In genomic region chr3:51962854-51963530, GRCh38 we compare ENCODE assay signal across 20 cellular contexts. TPM values are rescaled to one million over a fixed set of nuclear protein-coding genes. Genes with fewer than 3 reads are reported as not detected.
DNase-seq lines count a peak whose midpoint lies in the region; ATAC-seq and TF ChIP-seq lines count a peak whose summit lies in the region.
"Had no signal": no experiment of that assay in that cellular context is flagged by ENCODE, and none has a peak within 500 bp of the region (broad histone marks: within the 10 kb centered on the region; RNA-seq: fewer than 3 reads in every experiment).

No MANE protein-coding gene starts in this region.

- no peak for DNase-seq in ascending aorta (ENCODE audit: low spot score in 2 of 2)
- DNase-seq in left cardiac atrium: peak; percentile 26
- DNase-seq in retina: peak; percentile 55
- DNase-seq in mucosa of gallbladder (ENCODE audit: low spot score): no peak
- DNase-seq in GM13977 (ENCODE audit: low spot score): no peak
- DNase-seq: activated CD4-positive, alpha-beta T cell treated with anti-CD3 and anti-CD28 coated beads, Interleukin-2, amount 10 ng/mL, durations not matched to agents 7 days and 5 days; activated CD8-positive, alpha-beta memory T cell treated with anti-CD3 and anti-CD28 coated beads, Interleukin-2, amount 50 U/mL, for 48 hours; activated effector memory CD4-positive, alpha-beta T cell treated with anti-CD3 and anti-CD28 coated beads, Interleukin-2, amount 50 U/mL, for 16 hours; cerebellar nuclear complex; DMS153; effector memory CD8-positive, alpha-beta T cell; H7; mammary epithelial cell; natural killer cell; NCI-H2029 treated with DMSO at 0.1 percent for 48 hours had no signal

- H3K27ac ChIP-seq in HEK293 (ENCODE audit: extremely low read depth, low read depth, low read length) (no peak overlapping the region), ascending aorta (peak overlapping the region; percentile 17 to 48)
- H3K27ac ChIP-seq: hepatocyte had no signal

- POLR2A ChIA-PET in HEK293 (lab: Yijun Ruan, JAX): no interaction called here

- CTCF ChIA-PET in HEK293 (lab: Yijun Ruan, JAX): interaction anchor here (0.7 to 2.4 kb wide), 3 partner anchors 11 to 141 kb away, joined by 5 to 12 read pairs (median 8); partner anchors contain the start of genes ABHD14A, ABHD14B, PARP3 and RRP9

- H3K4me1 ChIP-seq in HEK293 (ENCODE audit: control insufficient read depth, insufficient read depth, low read length) (0 out of 2 replicates have a peak, but pooled peaks cover under 1% of the 10 kb centered on the region), ascending aorta (peaks cover 8 to 30% of the 10 kb centered on the region in 2 donors)

- intact Hi-C loops in ascending aorta (cut with DNase I): loop anchor here (10.0 kb wide), 1 partner anchor 1348 kb away; the partner anchor contains the start of genes CISH and MAPKAPK3
- intact Hi-C loops in left cardiac atrium (cut with DNase I): no loop called here

- H3K4me3 ChIP-seq in HEK293 (ENCODE audit: low read depth, low read length) (no peak overlapping the region), ascending aorta (no peak overlapping the region)
- H3K4me3 ChIP-seq: hepatocyte, thoracic aorta had no signal

- ATAC-seq in left cardiac atrium (no peak), HG03460 (IDR thresholded peaks at IDR 0.05; ENCODE audit: unreplicated experiment) (no peak), HG03521 (IDR thresholded peaks at IDR 0.05; ENCODE audit: unreplicated experiment) (no peak)
- ATAC-seq: effector memory CD8-positive, alpha-beta T cell; natural killer cell had no signal

- TF ChIP-seq CTCF in HEK293 (tag by site-specific recombination; IDR thresholded peaks at IDR 0.05): no peak
- TF ChIP-seq CTCF in ascending aorta (IDR thresholded peaks at IDR 0.05): no peak
- no peak for TF ChIP-seq CTCF in GM13977 (IDR thresholded peaks at IDR 0.05; ENCODE audit: extremely low read depth, insufficient read depth, missing control alignments)

- H3K36me3 ChIP-seq in HEK293 (ENCODE audit: control insufficient read depth in 2 of 2, insufficient read depth in 1 of 2, low read length in 2 of 2): peaks cover 0 to 25% of the 10 kb centered on the region in 2 experiments; a peak in 1 of 3 replicates
- H3K36me3 ChIP-seq in ascending aorta: peaks cover 26 to 34% of the 10 kb centered on the region in 2 donors

- in situ Hi-C loops in GM13977 (cut with MboI; ENCODE audit: low pct_unique_long_range_greater_than_20kb, low sequenced_read_pairs, unreplicated experiment): no loop called here

- no peaks in the 10 kb centered on the region for H3K9me3 ChIP-seq in HEK293 (ENCODE audit: control insufficient read depth, insufficient read depth, low read depth, low read length)
- no peaks in the 10 kb centered on the region for H3K9me3 ChIP-seq in ascending aorta
- H3K9me3 ChIP-seq: thoracic aorta had no signal

- no peaks in the 10 kb centered on the region for H3K27me3 ChIP-seq in ascending aorta
- H3K27me3 ChIP-seq: hepatocyte had no signal

TF ChIP-seq in HEK293, 187 proteins besides CTCF, POLR2A, EP300 and RAD21:
- TF ChIP-seq ZBTB17 (tag by site-specific recombination; IDR thresholded peaks at IDR 0.05): peak; percentile 55; the same call in 1 of the 2 replicates
- TF ChIP-seq ZNF624 (tag by site-specific recombination; IDR thresholded peaks at IDR 0.05): no peak
- no peak for TF ChIP-seq PRDM2 (tag by site-specific recombination; IDR thresholded peaks at IDR 0.05; ENCODE audit: borderline replicate concordance)

RNA-seq across cellular contexts. Expression of gene PCBP4, which starts 4.3 kb away (rescaled TPM):
- 256 TPM for total RNA-seq in ascending aorta
- 10 to 100 TPM; 49.1 to 68.3 TPM for total RNA-seq in left cardiac atrium
- total RNA-seq in mucosa of gallbladder: 45.1 TPM

RNA-seq across cellular contexts. Expression of gene GPR62, which starts 7.8 kb away (rescaled TPM):
- total RNA-seq in ascending aorta (not detected), left cardiac atrium (under 1 TPM in 1 of 2 donors, not detected in 1; 0.53 TPM), mucosa of gallbladder (0.55 TPM)
- total RNA-seq: activated CD4-positive, alpha-beta T cell treated with anti-CD3 and anti-CD28 coated beads, Interleukin-2, amount 10 ng/mL, durations not matched to agents 7 days and 5 days; hepatocyte; natural killer cell; thoracic aorta had no signal

RNA-seq across cellular contexts. Expression of gene ABHD14B, which starts 10.9 kb away (rescaled TPM):
- total RNA-seq in ascending aorta (46.1 TPM), left cardiac atrium (10 to 100 TPM; 22.0 to 22.1 TPM), mucosa of gallbladder (59.1 TPM)

RNA-seq across cellular contexts. Expression of gene ABHD14A, which starts 11.9 kb away (rescaled TPM):
- total RNA-seq in ascending aorta (37.4 TPM), left cardiac atrium (10 to 100 TPM; 18.1 to 18.3 TPM), mucosa of gallbladder (20.8 TPM)

RNA-seq across cellular contexts. Expression of gene ACY1, which starts 20.3 kb away (rescaled TPM):
- total RNA-seq in ascending aorta (94.0 TPM), left cardiac atrium (10 to 100 TPM; 21.8 to 24.8 TPM), mucosa of gallbladder (47.6 TPM)

Comparison
In these comparisons a context has a peak if more than half of its experiments do, and no peak if none do; other contexts are left out.
1. DNase-seq: peak in left cardiac atrium (single experiment) and retina (single experiment); none in ascending aorta (0 of 2), mucosa of gallbladder (single experiment) and GM13977 (single experiment).